ENCODE assay signal across 9 cellular contexts in genomic region chr9:72921888-72922654, GRCh38.
"Had no signal": no experiment of that assay in that cellular context is flagged by ENCODE, and none has a peak within 500 bp of the region (broad histone marks: within the 10 kb centered on the region; RNA-seq: fewer than 3 reads in every experiment).

No MANE protein-coding gene starts in this region.

- H3K4me3 Mint-ChIP-seq: GM23338, H9, IgD-negative memory B cell had no signal

- DNase-seq: H9, HCEC 1CT, KBM-7 had no signal

- H2AFZ ChIP-seq: GM23338 had no signal

- H3K9ac ChIP-seq: KMS-11 had no signal

- H3K4me3 ChIP-seq: GM23338 had no signal

- H3K27me3 Mint-ChIP-seq: IgD-negative memory B cell had no signal

- H3K27ac Mint-ChIP-seq: GM23338, H9, IgD-negative memory B cell had no signal

- H3K27ac ChIP-seq: KMS-11 had no signal

- FAIRE-seq: H1, H54, HTR-8/SVneo had no signal

- ATAC-seq: GM23338 had no signal

- H3K9me3 Mint-ChIP-seq: GM23338, H9, IgD-negative memory B cell had no signal

- H3K4me2 ChIP-seq: GM23338, KMS-11 had no signal

- H3K4me1 Mint-ChIP-seq: IgD-negative memory B cell had no signal
